10 cellular contexts compared by ENCODE assay signal in genomic region chr2:181311841-181312240, GRCh38.
DNase-seq lines count a peak whose midpoint lies in the region; ATAC-seq lines count a peak whose summit lies in the region.
"Had no signal": no experiment of that assay in that cellular context is flagged by ENCODE, and none has a peak within 500 bp of the region (broad histone marks: within the 10 kb centered on the region; RNA-seq: fewer than 3 reads in every experiment).

No MANE protein-coding gene starts in this region.

- peak; percentile 66 for DNase-seq in activated CD8-positive, alpha-beta memory T cell treated with anti-CD3 and anti-CD28 coated beads, Interleukin-2, amount 10 ng/mL, durations not matched to agents 7 days and 5 days
- DNase-seq in activated CD8-positive, alpha-beta memory T cell treated with anti-CD3 and anti-CD28 coated beads, Interleukin-2, amount 50 U/mL, for 48 hours = no peak
- DNase-seq in activated CD4-positive, alpha-beta memory T cell treated with anti-CD3 and anti-CD28 coated beads, Interleukin-2, amount 10 ng/mL, durations not matched to agents 7 days and 5 days = peak; percentile 41
- peak; percentile 34 for DNase-seq in stimulated activated naive CD8-positive, alpha-beta T cell treated with anti-CD3 and anti-CD28 coated beads, Interleukin-15, Interleukin-2, amounts not matched to agents 100 U/mL and 50 U/mL, for 24 hours
- DNase-seq in anterior cingulate cortex (lab: John Stamatoyannopoulos, UW) (no peak), LoVo (ENCODE audit: low spot score) (no peak), NCI-H446 treated with DMSO at 0.1 percent for 48 hours (lab: John Stamatoyannopoulos, UW) (no peak)
- DNase-seq: foreskin fibroblast, NCI-H2227 treated with DMSO at 0.1 percent for 48 hours had no signal

- peak; percentile 31 for ATAC-seq in activated CD8-positive, alpha-beta memory T cell treated with anti-CD3 and anti-CD28 coated beads, Interleukin-2, amount 10 ng/mL, durations not matched to agents 7 days and 5 days
- peak; percentile 25 for ATAC-seq in HG03039 (IDR thresholded peaks at IDR 0.05; ENCODE audit: unreplicated experiment)
- ATAC-seq in stimulated activated naive CD8-positive, alpha-beta T cell treated with anti-CD3 and anti-CD28 coated beads, Interleukin-15, Interleukin-2, amounts not matched to agents 100 U/mL and 50 U/mL, for 24 hours = peak; percentile 25

- H3K4me3 Mint-ChIP-seq in activated CD8-positive, alpha-beta memory T cell treated with anti-CD3 and anti-CD28 coated beads, Interleukin-2, amount 10 ng/mL, durations not matched to agents 7 days and 5 days = peak overlapping the region; percentile 75
- peak overlapping the region; percentile 67 for H3K4me3 Mint-ChIP-seq in activated CD4-positive, alpha-beta memory T cell treated with anti-CD3 and anti-CD28 coated beads, Interleukin-2, amount 10 ng/mL, durations not matched to agents 7 days and 5 days

- CTCF ChIA-PET in activated CD8-positive, alpha-beta memory T cell treated with anti-CD3 and anti-CD28 coated beads, Interleukin-2, amount 10 ng/mL, durations not matched to agents 7 days and 5 days (lab: Charles Lee) = interaction anchor here (0.9 to 8.5 kb wide), 12 partner anchors 9 to 207 kb away, joined by 3 to 68 read pairs (median 5); partner anchors contain the start of gene ITGA4
- CTCF ChIA-PET in activated CD4-positive, alpha-beta memory T cell treated with anti-CD3 and anti-CD28 coated beads, Interleukin-2, amount 10 ng/mL, durations not matched to agents 7 days and 5 days (lab: Charles Lee) = interaction anchor here (0.8 to 7.4 kb wide), 8 partner anchors 8 to 331 kb away, joined by 3 to 59 read pairs (median 4); partner anchors contain the start of genes ITGA4 and UBE2E3

- POLR2A ChIA-PET in activated CD4-positive, alpha-beta memory T cell treated with anti-CD3 and anti-CD28 coated beads, Interleukin-2, amount 10 ng/mL, durations not matched to agents 7 days and 5 days (lab: Charles Lee) = interaction anchor here (0.9 to 11.8 kb wide), 19 partner anchors 8 to 206 kb away, joined by 3 to 611 read pairs (median 9); partner anchors contain the start of gene ITGA4

- H3K9me3 Mint-ChIP-seq in activated CD8-positive, alpha-beta memory T cell treated with anti-CD3 and anti-CD28 coated beads, Interleukin-2, amount 10 ng/mL, durations not matched to agents 7 days and 5 days (ENCODE audit: low read depth) = no peaks in the 10 kb centered on the region
- H3K9me3 Mint-ChIP-seq in activated CD4-positive, alpha-beta memory T cell treated with anti-CD3 and anti-CD28 coated beads, Interleukin-2, amount 10 ng/mL, durations not matched to agents 7 days and 5 days = no peaks in the 10 kb centered on the region

- no peaks in the 10 kb centered on the region for H3K27me3 Mint-ChIP-seq in activated CD8-positive, alpha-beta memory T cell treated with anti-CD3 and anti-CD28 coated beads, Interleukin-2, amount 10 ng/mL, durations not matched to agents 7 days and 5 days
- no peaks in the 10 kb centered on the region for H3K27me3 Mint-ChIP-seq in activated CD4-positive, alpha-beta memory T cell treated with anti-CD3 and anti-CD28 coated beads, Interleukin-2, amount 10 ng/mL, durations not matched to agents 7 days and 5 days

- peak overlapping the region; percentile 99 for H3K27ac Mint-ChIP-seq in activated CD8-positive, alpha-beta memory T cell treated with anti-CD3 and anti-CD28 coated beads, Interleukin-2, amount 10 ng/mL, durations not matched to agents 7 days and 5 days
- peak overlapping the region; percentile 90 for H3K27ac Mint-ChIP-seq in activated CD4-positive, alpha-beta memory T cell treated with anti-CD3 and anti-CD28 coated beads, Interleukin-2, amount 10 ng/mL, durations not matched to agents 7 days and 5 days

- H3K4me1 Mint-ChIP-seq in activated CD8-positive, alpha-beta memory T cell treated with anti-CD3 and anti-CD28 coated beads, Interleukin-2, amount 10 ng/mL, durations not matched to agents 7 days and 5 days = peaks cover 58% of the 10 kb centered on the region
- peaks cover 54% of the 10 kb centered on the region for H3K4me1 Mint-ChIP-seq in activated CD4-positive, alpha-beta memory T cell treated with anti-CD3 and anti-CD28 coated beads, Interleukin-2, amount 10 ng/mL, durations not matched to agents 7 days and 5 days

- peaks cover 9% of the 10 kb centered on the region for H3K36me3 Mint-ChIP-seq in activated CD8-positive, alpha-beta memory T cell treated with anti-CD3 and anti-CD28 coated beads, Interleukin-2, amount 10 ng/mL, durations not matched to agents 7 days and 5 days
- H3K36me3 Mint-ChIP-seq in activated CD4-positive, alpha-beta memory T cell treated with anti-CD3 and anti-CD28 coated beads, Interleukin-2, amount 10 ng/mL, durations not matched to agents 7 days and 5 days (ENCODE audit: low read depth) = no peaks in the 10 kb centered on the region

Comparison
In these comparisons a context has a peak if more than half of its experiments do, and no peak if none do; other contexts are left out.
1. DNase-seq: peak in activated CD8-positive, alpha-beta memory T cell treated with anti-CD3 and anti-CD28 coated beads, Interleukin-2, amount 10 ng/mL, durations not matched to agents 7 days and 5 days (single experiment), activated CD4-positive, alpha-beta memory T cell treated with anti-CD3 and anti-CD28 coated beads, Interleukin-2, amount 10 ng/mL, durations not matched to agents 7 days and 5 days (single experiment) and stimulated activated naive CD8-positive, alpha-beta T cell treated with anti-CD3 and anti-CD28 coated beads, Interleukin-15, Interleukin-2, amounts not matched to agents 100 U/mL and 50 U/mL, for 24 hours (single experiment); none in activated CD8-positive, alpha-beta memory T cell treated with anti-CD3 and anti-CD28 coated beads, Interleukin-2, amount 50 U/mL, for 48 hours (single experiment), anterior cingulate cortex (0 of 58), LoVo (single experiment) and NCI-H446 treated with DMSO at 0.1 percent for 48 hours (single experiment).
2. Peak in every context shown above with its lines, with median percentiles within 50 percentile points of each other: ATAC-seq.